In genomic region chr14:89540009-89540829, GRCh38 we compare ENCODE assay signal across 13 cellular contexts.
A peak's percentile ranks its signal among the peaks of the same experiment; 100 is the strongest.
DNase-seq lines count a peak whose midpoint lies in the region; ATAC-seq and TF ChIP-seq lines count a peak whose summit lies in the region.
"Had no signal": no experiment of that assay in that cellular context is flagged by ENCODE, and none has a peak within 500 bp of the region (broad histone marks: within the 10 kb centered on the region; RNA-seq: fewer than 3 reads in every experiment).

No MANE protein-coding gene starts in this region.

- H3K4me3 ChIP-seq in AG10803 (ENCODE audit: low read length) (no peak overlapping the region), HUES6 (ENCODE audit: low read depth, low read length) (no peak overlapping the region), astrocyte of the spinal cord (ENCODE audit: low read depth, low read length) (no peak overlapping the region), mesendoderm (ENCODE audit: low read length) (no peak overlapping the region), gastroesophageal sphincter (no peak overlapping the region), Peyer's patch (no peak overlapping the region)

- H3K27me3 ChIP-seq in HUES6 (ENCODE audit: control insufficient read depth, insufficient read depth, low read length): no peaks in the 10 kb centered on the region
- H3K27me3 ChIP-seq in mesendoderm (ENCODE audit: insufficient read depth, low read length, poor library complexity): no peaks in the 10 kb centered on the region
- no peaks in the 10 kb centered on the region for H3K27me3 ChIP-seq in gastroesophageal sphincter
- no peaks in the 10 kb centered on the region for H3K27me3 ChIP-seq in Peyer's patch

- no peak overlapping the region for H2BK5ac ChIP-seq in mesendoderm (ENCODE audit: low read length)

- in situ Hi-C loops in astrocyte of the spinal cord (cut with HindIII; ENCODE audit: low sequenced_read_pairs): no loop called here

- H4K5ac ChIP-seq in mesendoderm (ENCODE audit: low read length): no peak overlapping the region

- peak overlapping the region; percentile 43 for H3K56ac ChIP-seq in mesendoderm (ENCODE audit: low read length)

- H3K36me3 ChIP-seq in HUES6 (ENCODE audit: control insufficient read depth, insufficient read depth, low read length) (no peaks in the 10 kb centered on the region), mesendoderm (ENCODE audit: control insufficient read depth, insufficient read depth, low read length) (no peaks in the 10 kb centered on the region), gastroesophageal sphincter (no peaks in the 10 kb centered on the region), Peyer's patch (no peaks in the 10 kb centered on the region)

- H3K4me2 ChIP-seq in mesendoderm (ENCODE audit: low read length): no peak overlapping the region

- WGBS in mesendoderm (ENCODE audit: extremely low coverage, insufficient coverage, low lambda C conversion rate): no CpG with 5 or more reads among the region's 20 CpGs
- 89 to 94% methylated on average over 9 to 17 of the region's 20 CpGs for WGBS in gastroesophageal sphincter (ENCODE audit: low coverage in 1 of 2), 2 donors

- H4K8ac ChIP-seq in mesendoderm (ENCODE audit: low read depth, low read length): no peak overlapping the region

- ATAC-seq in gastroesophageal sphincter: no peak
- ATAC-seq: stimulated activated naive B cell treated with anti-CD40 and anti-IgM and Interleukin-4, amounts not matched to agents 10 μg/mL and 1 μg/mL and 100 μg/mL, for 72 hours had no signal

- H2BK15ac ChIP-seq in mesendoderm (replicated peaks; ENCODE audit: low read depth): peak overlapping the region; percentile 27

- no peak for TF ChIP-seq EP300 in gastroesophageal sphincter (IDR thresholded peaks at IDR 0.05)

- peaks cover 24% of the 10 kb centered on the region for H3K4me1 ChIP-seq in HUES6 (ENCODE audit: control insufficient read depth, insufficient read depth, low read length)
- H3K4me1 ChIP-seq in mesendoderm (ENCODE audit: control insufficient read depth, low read depth, low read length): peaks cover 5% of the 10 kb centered on the region
- H3K4me1 ChIP-seq in gastroesophageal sphincter: peaks cover 0 to 26% (median 14%) of the 10 kb centered on the region in 3 donors
- H3K4me1 ChIP-seq in Peyer's patch: no peaks in the 10 kb centered on the region

- H3K4ac ChIP-seq in mesendoderm (ENCODE audit: low read depth, low read length): peak overlapping the region; percentile 3

- H3K18ac ChIP-seq in mesendoderm (ENCODE audit: low read length): peak overlapping the region; percentile 51

- no peaks in the 10 kb centered on the region for H3K9me3 ChIP-seq in HUES6 (ENCODE audit: control insufficient read depth, insufficient read depth, low read depth, low read length)
- H3K9me3 ChIP-seq in gastroesophageal sphincter: no peaks in the 10 kb centered on the region
- H3K9me3 ChIP-seq in Peyer's patch: no peaks in the 10 kb centered on the region

- DNase-seq in AG10803 (ENCODE audit: low read depth) (peak; percentile 15), astrocyte of the spinal cord (ENCODE audit: low read depth, low spot score) (peak; percentile 68), mesendoderm (no peak), NOMO-1 treated with DMSO at 0.1 percent for 48 hours (lab: John Stamatoyannopoulos, UW; ENCODE audit: unreplicated experiment) (no peak), Peyer's patch (no peak), pons (ENCODE audit: low spot score) (no peak)
- DNase-seq: central memory CD4-positive, alpha-beta T cell; DMS53; NCI-H1048; stimulated activated CD4-positive, alpha-beta T cell treated with anti-CD3 and anti-CD28 coated beads, Interleukin-4, amount 100 ng/mL, for 24 hours; stimulated activated naive B cell treated with anti-CD40 and anti-IgM and Interleukin-4, amounts not matched to agents 10 μg/mL and 1 μg/mL and 100 μg/mL, for 72 hours had no signal

- H3K27ac ChIP-seq in HUES6 (ENCODE audit: low read depth, low read length): peak overlapping the region; percentile 2; the same call in 1 of the 2 replicates
- H3K27ac ChIP-seq in mesendoderm (ENCODE audit: low read depth, low read length): no peak overlapping the region
- H3K27ac ChIP-seq in gastroesophageal sphincter: no peak overlapping the region
- no peak overlapping the region for H3K27ac ChIP-seq in Peyer's patch

- H3K9ac ChIP-seq in HUES6 (ENCODE audit: low read length) (no peak overlapping the region), mesendoderm (ENCODE audit: low read length) (no peak overlapping the region)

- no peaks in the 10 kb centered on the region for H3K79me1 ChIP-seq in mesendoderm (ENCODE audit: low read length)

- TF ChIP-seq POLR2A in gastroesophageal sphincter (IDR thresholded peaks at IDR 0.05) (no peak), Peyer's patch (IDR thresholded peaks at IDR 0.05) (no peak)

- H3K23ac ChIP-seq in mesendoderm (ENCODE audit: low read length): no peak overlapping the region

- no peaks in the 10 kb centered on the region for H3K79me2 ChIP-seq in mesendoderm (ENCODE audit: control insufficient read depth, insufficient read depth, low read length)

- TF ChIP-seq CTCF in AG10803 (conservative IDR thresholded peaks at IDR 0.05; ENCODE audit: low read length): no peak
- no peak for TF ChIP-seq CTCF in astrocyte of the spinal cord (IDR thresholded peaks at IDR 0.05; ENCODE audit: low read depth, low read length)
- no peak for TF ChIP-seq CTCF in gastroesophageal sphincter (IDR thresholded peaks at IDR 0.05)
- no peak for TF ChIP-seq CTCF in Peyer's patch (IDR thresholded peaks at IDR 0.05)

- H2AK5ac ChIP-seq in mesendoderm (ENCODE audit: low read length): no peak overlapping the region

- H2BK120ac ChIP-seq in mesendoderm (ENCODE audit: low read depth, low read length): peak overlapping the region; percentile 45

Comparison
In these comparisons a context has a peak if more than half of its experiments do, and no peak if none do; other contexts are left out.
1. DNase-seq: peak in AG10803 (single experiment) and astrocyte of the spinal cord (single experiment); none in mesendoderm (single experiment), NOMO-1 treated with DMSO at 0.1 percent for 48 hours (single experiment), Peyer's patch (0 of 3) and pons (single experiment).